ENCODE assay signal across 20 cellular contexts in the genomic region with DNA sequence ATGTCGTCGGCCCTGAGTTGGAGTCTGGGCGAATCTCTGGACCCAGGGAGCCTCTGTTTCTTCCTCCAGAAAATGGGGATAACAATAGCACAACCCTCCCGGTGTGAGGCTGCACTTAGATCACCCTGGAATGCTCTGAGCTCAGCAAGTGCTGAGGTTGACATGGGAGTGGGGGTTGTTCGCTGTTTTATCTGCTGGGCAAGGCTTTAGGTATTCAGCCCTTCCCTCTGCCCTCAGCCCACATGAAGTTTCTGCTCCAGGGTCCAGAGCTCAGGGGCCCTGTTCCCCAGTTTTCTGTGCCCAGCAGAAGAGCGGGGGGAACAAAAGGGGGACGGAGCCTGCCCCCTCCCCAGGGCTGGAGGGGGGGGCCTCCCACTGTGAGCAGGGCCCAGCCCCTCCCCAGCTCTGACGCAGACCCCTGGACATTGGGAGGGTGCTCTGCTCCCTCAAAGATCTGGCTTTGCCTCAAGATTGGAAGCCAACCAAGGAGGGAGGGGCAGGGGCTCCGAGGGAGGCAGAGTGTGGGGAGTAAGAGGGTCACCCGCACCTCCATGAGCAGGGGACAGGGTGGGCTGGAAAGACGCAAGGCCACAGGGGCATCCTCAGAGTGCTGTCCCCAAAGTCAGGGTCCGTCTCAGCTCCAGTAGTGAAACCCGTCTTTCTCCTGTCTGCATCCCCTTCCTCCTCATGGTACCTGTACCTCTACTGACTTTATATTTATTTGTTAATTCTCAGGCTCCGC.
DNase-seq lines count a peak whose midpoint lies in the region; ATAC-seq and TF ChIP-seq lines count a peak whose summit lies in the region.
"Had no signal": no experiment of that assay in that cellular context is flagged by ENCODE, and none has a peak within 500 bp of the region (broad histone marks: within the 10 kb centered on the region; RNA-seq: fewer than 3 reads in every experiment).

No MANE protein-coding gene starts in this region.

- POLR2A ChIA-PET in activated CD4-positive, alpha-beta T cell treated with anti-CD3 and anti-CD28 coated beads, Interleukin-2, amount 10 ng/mL, durations not matched to agents 7 days and 5 days (lab: Charles Lee): no interaction called here

- H3K4me3 Mint-ChIP-seq in activated CD4-positive, alpha-beta T cell treated with anti-CD3 and anti-CD28 coated beads, Interleukin-2, amount 10 ng/mL, durations not matched to agents 7 days and 5 days: no peak overlapping the region
- H3K4me3 Mint-ChIP-seq in stimulated activated naive CD8-positive, alpha-beta T cell treated with anti-CD3 and anti-CD28 coated beads, Interleukin-15, amount 100 ng/mL, for 72 hours: no peak overlapping the region
- H3K4me3 Mint-ChIP-seq: activated T-helper 1 cell treated with anti-CD3 and anti-CD28 coated beads, Interleukin-12 subunit alpha, Interleukin-12 subunit beta, Interleukin-2, Interleukin-4 antibody, amounts not matched to agents 30 ng/mL and 10 ng/mL and 1 ng/mL, durations not matched to agents 14 hours and 24 hours and 36 hours; immature natural killer cell; neural crest cell had no signal

- CTCF ChIA-PET in activated CD4-positive, alpha-beta T cell treated with anti-CD3 and anti-CD28 coated beads, Interleukin-2, amount 10 ng/mL, durations not matched to agents 7 days and 5 days (lab: Charles Lee): interaction anchor here (0.7 to 0.8 kb wide), 2 partner anchors 18 to 23 kb away, joined by 3 to 6 read pairs; no protein-coding TSS in a partner anchor

- H3K27me3 Mint-ChIP-seq in activated CD4-positive, alpha-beta T cell treated with anti-CD3 and anti-CD28 coated beads, Interleukin-2, amount 10 ng/mL, durations not matched to agents 7 days and 5 days: peaks cover 3% of the 10 kb centered on the region
- no peaks in the 10 kb centered on the region for H3K27me3 Mint-ChIP-seq in stimulated activated naive CD8-positive, alpha-beta T cell treated with anti-CD3 and anti-CD28 coated beads, Interleukin-15, amount 100 ng/mL, for 72 hours

- DNase-seq in AG09309 (ENCODE audit: low read depth) (peak; percentile 25), NCI-H226 (peak; percentile 73), fibroblast of pulmonary artery (ENCODE audit: low read depth) (peak; percentile 41), non-pigmented ciliary epithelial cell (ENCODE audit: low read depth) (peak; percentile 64), HuH-7 (ENCODE audit: low spot score) (no peak), NCI-H69 (lab: John Stamatoyannopoulos, UW) (no peak)
- no peak for DNase-seq in activated CD4-positive, alpha-beta T cell treated with anti-CD3 and anti-CD28 coated beads, Interleukin-2, amount 10 ng/mL, durations not matched to agents 7 days and 5 days
- no peak for DNase-seq in stimulated activated naive CD8-positive, alpha-beta T cell treated with anti-CD3 and anti-CD28 coated beads, Interleukin-15, amount 100 ng/mL, for 72 hours
- DNase-seq: activated B cell treated with CpG ODN at 0.5 μM for 24 hours; activated CD8-positive, alpha-beta memory T cell treated with anti-CD3 and anti-CD28 coated beads for 24 hours; DMS153; immature natural killer cell; KBM-7; NCI-H1048; NCI-H82; substantia nigra; T-helper 1 cell had no signal

- no peak for TF ChIP-seq CTCF in AG09309 (IDR thresholded peaks at IDR 0.05; ENCODE audit: control insufficient read depth, insufficient read depth, low read depth, low read length, missing control alignments)
- TF ChIP-seq CTCF in fibroblast of pulmonary artery (IDR thresholded peaks at IDR 0.05; ENCODE audit: low read length, missing control alignments): no peak

- H3K4me1 Mint-ChIP-seq in activated CD4-positive, alpha-beta T cell treated with anti-CD3 and anti-CD28 coated beads, Interleukin-2, amount 10 ng/mL, durations not matched to agents 7 days and 5 days: peaks cover 4% of the 10 kb centered on the region
- peaks cover 6% of the 10 kb centered on the region for H3K4me1 Mint-ChIP-seq in stimulated activated naive CD8-positive, alpha-beta T cell treated with anti-CD3 and anti-CD28 coated beads, Interleukin-15, amount 100 ng/mL, for 72 hours

- peaks cover 3% of the 10 kb centered on the region for H3K36me3 Mint-ChIP-seq in activated CD4-positive, alpha-beta T cell treated with anti-CD3 and anti-CD28 coated beads, Interleukin-2, amount 10 ng/mL, durations not matched to agents 7 days and 5 days (ENCODE audit: low read depth)

- no peak overlapping the region for H3K4me3 ChIP-seq in AG09309 (ENCODE audit: control insufficient read depth, low read depth, low read length)
- H3K4me3 ChIP-seq in fibroblast of pulmonary artery (replicated peaks; ENCODE audit: low read depth, low read length): no peak overlapping the region

- no peak for ATAC-seq in stimulated activated naive CD8-positive, alpha-beta T cell treated with anti-CD3 and anti-CD28 coated beads, Interleukin-15, amount 100 ng/mL, for 72 hours
- ATAC-seq: sciatic nerve had no signal

- H3K9me3 Mint-ChIP-seq in activated CD4-positive, alpha-beta T cell treated with anti-CD3 and anti-CD28 coated beads, Interleukin-2, amount 10 ng/mL, durations not matched to agents 7 days and 5 days: peaks cover 4% of the 10 kb centered on the region
- peaks cover 5 to 6% of the 10 kb centered on the region in 2 donors for H3K9me3 Mint-ChIP-seq in stimulated activated naive CD8-positive, alpha-beta T cell treated with anti-CD3 and anti-CD28 coated beads, Interleukin-15, amount 100 ng/mL, for 72 hours

- H3K27ac Mint-ChIP-seq in activated CD4-positive, alpha-beta T cell treated with anti-CD3 and anti-CD28 coated beads, Interleukin-2, amount 10 ng/mL, durations not matched to agents 7 days and 5 days: no peak overlapping the region
- no peak overlapping the region for H3K27ac Mint-ChIP-seq in stimulated activated naive CD8-positive, alpha-beta T cell treated with anti-CD3 and anti-CD28 coated beads, Interleukin-15, amount 100 ng/mL, for 72 hours
- H3K27ac Mint-ChIP-seq: activated B cell treated with CpG ODN at 0.5 μM for 24 hours; activated T-helper 1 cell treated with anti-CD3 and anti-CD28 coated beads, Interleukin-12 subunit alpha, Interleukin-12 subunit beta, Interleukin-2, Interleukin-4 antibody, amounts not matched to agents 30 ng/mL and 10 ng/mL and 1 ng/mL, durations not matched to agents 14 hours and 24 hours and 36 hours had no signal

Comparison
In these comparisons a context has a peak if more than half of its experiments do, and no peak if none do; other contexts are left out.
1. DNase-seq: peak in AG09309 (single experiment), NCI-H226 (single experiment), fibroblast of pulmonary artery (single experiment) and non-pigmented ciliary epithelial cell (single experiment); none in HuH-7 (single experiment), activated CD4-positive, alpha-beta T cell treated with anti-CD3 and anti-CD28 coated beads, Interleukin-2, amount 10 ng/mL, durations not matched to agents 7 days and 5 days (single experiment), stimulated activated naive CD8-positive, alpha-beta T cell treated with anti-CD3 and anti-CD28 coated beads, Interleukin-15, amount 100 ng/mL, for 72 hours (0 of 2) and NCI-H69 (single experiment).